Comparison of ENCODE assay signal across 21 cellular contexts in genomic region chr16:47057631-47057996, GRCh38.
DNase-seq lines count a peak whose midpoint lies in the region; ATAC-seq, FAIRE-seq and TF ChIP-seq lines count a peak whose summit lies in the region.
"Had no signal": no experiment of that assay in that cellular context is flagged by ENCODE, and none has a peak within 500 bp of the region (broad histone marks: within the 10 kb centered on the region; RNA-seq: fewer than 3 reads in every experiment).

No MANE protein-coding gene starts in this region.

- peaks cover 3% of the 10 kb centered on the region for H3K27me3 Mint-ChIP-seq in endodermal cell (ENCODE audit: insufficient read depth)
- H3K27me3 Mint-ChIP-seq in activated T-helper 2 cell treated with anti-CD3 and anti-CD28 coated beads, Interferon-gamma antibody, Interleukin-2, Interleukin-4, amounts not matched to agents 10 μg/mL and 5 μg/mL and 100 μg/mL, durations not matched to agents 14 hours and 24 hours and 36 hours (ENCODE audit: low read depth): no peaks in the 10 kb centered on the region

- H3K4me3 Mint-ChIP-seq in endodermal cell: no peak overlapping the region
- H3K4me3 Mint-ChIP-seq in activated T-helper 2 cell treated with anti-CD3 and anti-CD28 coated beads, Interferon-gamma antibody, Interleukin-2, Interleukin-4, amounts not matched to agents 10 μg/mL and 5 μg/mL and 100 μg/mL, durations not matched to agents 14 hours and 24 hours and 36 hours (ENCODE audit: low read depth): no peak overlapping the region
- H3K4me3 Mint-ChIP-seq: IgD-negative memory B cell had no signal

- DNase-seq in RCC 7860 (ENCODE audit: low spot score) (peak; percentile 18), endodermal cell (peak; percentile 19), mesenteric fat pad (ENCODE audit: low spot score) (peak; percentile 28), upper lobe of right lung (peak; percentile 17), iPS-NIHi7 (ENCODE audit: extremely low spot score) (no peak)
- DNase-seq in activated naive CD4-positive, alpha-beta T cell (lab: John Stamatoyannopoulos, UW): no peak
- no peak for DNase-seq in activated T-helper 2 cell treated with anti-CD3 and anti-CD28 coated beads, Interferon-gamma antibody, Interleukin-2, Interleukin-4, amounts not matched to agents 10 μg/mL and 5 μg/mL and 100 μg/mL, durations not matched to agents 14 hours and 24 hours and 36 hours (ENCODE audit: low spot score)
- DNase-seq: ACHN, C1 segment of cervical spinal cord, DMS79, Karpas-422, MG63, NCI-H1048, NCI-H1436 treated with DMSO at 0.1 percent for 48 hours, NCI-H2029, NCI-H2171, NCI-H526, PC-9 had no signal

- H3K27ac Mint-ChIP-seq in endodermal cell: no peak overlapping the region
- H3K27ac Mint-ChIP-seq in activated T-helper 2 cell treated with anti-CD3 and anti-CD28 coated beads, Interferon-gamma antibody, Interleukin-2, Interleukin-4, amounts not matched to agents 10 μg/mL and 5 μg/mL and 100 μg/mL, durations not matched to agents 14 hours and 24 hours and 36 hours: no peak overlapping the region
- H3K27ac Mint-ChIP-seq: IgD-negative memory B cell had no signal

- H3K4me1 ChIP-seq in endodermal cell (ENCODE audit: control insufficient read depth, insufficient read depth, low read length): no peaks in the 10 kb centered on the region
- no peaks in the 10 kb centered on the region for H3K4me1 ChIP-seq in upper lobe of right lung

- FAIRE-seq in RCC 7860 (lab: Jason Lieb, UNC): peak; percentile 76
- FAIRE-seq: D721Med had no signal

- H3K27ac ChIP-seq in endodermal cell (ENCODE audit: low read depth, low read length): no peak overlapping the region
- H3K27ac ChIP-seq in upper lobe of right lung: no peak overlapping the region
- H3K27ac ChIP-seq: HL-60, PC-9 had no signal

- ATAC-seq in upper lobe of right lung: no peak

- no peak overlapping the region for H3K9ac ChIP-seq in endodermal cell (ENCODE audit: extremely low read depth, low read length, poor library complexity, severe bottlenecking)

- 85 to 96% methylated on average over 4 to 5 of the region's 5 CpGs for WGBS in endodermal cell (ENCODE audit: insufficient coverage in 1 of 2, insufficient read length in 1 of 2), 2 experiments

- H3K36me3 ChIP-seq in endodermal cell (ENCODE audit: control insufficient read depth, insufficient read depth, low read length): no peaks in the 10 kb centered on the region
- H3K36me3 ChIP-seq in upper lobe of right lung: no peaks in the 10 kb centered on the region
- H3K36me3 ChIP-seq: MG63 had no signal

- H3K4me3 ChIP-seq in endodermal cell (ENCODE audit: low read length): no peak overlapping the region
- no peak overlapping the region for H3K4me3 ChIP-seq in upper lobe of right lung
- H3K4me3 ChIP-seq: MG63, PC-9 had no signal

- H3K9me3 ChIP-seq in endodermal cell (ENCODE audit: control insufficient read depth, low read length) (peaks cover 3% of the 10 kb centered on the region), upper lobe of right lung (no peaks in the 10 kb centered on the region)
- H3K9me3 ChIP-seq: MG63 had no signal

- H3K4me1 Mint-ChIP-seq in endodermal cell: no peaks in the 10 kb centered on the region
- H3K4me1 Mint-ChIP-seq in activated T-helper 2 cell treated with anti-CD3 and anti-CD28 coated beads, Interferon-gamma antibody, Interleukin-2, Interleukin-4, amounts not matched to agents 10 μg/mL and 5 μg/mL and 100 μg/mL, durations not matched to agents 14 hours and 24 hours and 36 hours (ENCODE audit: low read depth): no peaks in the 10 kb centered on the region
- H3K4me1 Mint-ChIP-seq: IgD-negative memory B cell had no signal

- intact Hi-C loops in upper lobe of right lung (cut with DNase I): no loop called here
- intact Hi-C loops in activated T-helper 2 cell treated with anti-CD3 and anti-CD28 coated beads, Interferon-gamma antibody, Interleukin-2, Interleukin-4, amounts not matched to agents 10 μg/mL and 5 μg/mL and 100 μg/mL, durations not matched to agents 14 hours and 24 hours and 36 hours (cut with micrococcal nuclease): no loop called here

- H3K9me3 Mint-ChIP-seq in endodermal cell: peaks cover 9% of the 10 kb centered on the region
- no peaks in the 10 kb centered on the region for H3K9me3 Mint-ChIP-seq in activated T-helper 2 cell treated with anti-CD3 and anti-CD28 coated beads, Interferon-gamma antibody, Interleukin-2, Interleukin-4, amounts not matched to agents 10 μg/mL and 5 μg/mL and 100 μg/mL, durations not matched to agents 14 hours and 24 hours and 36 hours

- no peak for TF ChIP-seq CTCF in endodermal cell (conservative IDR thresholded peaks at IDR 0.05)
- TF ChIP-seq CTCF in upper lobe of right lung (IDR thresholded peaks at IDR 0.05): no peak

- H3K36me3 Mint-ChIP-seq in endodermal cell (ENCODE audit: low read depth): no peaks in the 10 kb centered on the region
- H3K36me3 Mint-ChIP-seq in activated T-helper 2 cell treated with anti-CD3 and anti-CD28 coated beads, Interferon-gamma antibody, Interleukin-2, Interleukin-4, amounts not matched to agents 10 μg/mL and 5 μg/mL and 100 μg/mL, durations not matched to agents 14 hours and 24 hours and 36 hours (ENCODE audit: low read depth): no peaks in the 10 kb centered on the region

- H3K27me3 ChIP-seq in endodermal cell (ENCODE audit: control insufficient read depth, insufficient read depth, low read length, poor library complexity, severe bottlenecking) (no peaks in the 10 kb centered on the region), upper lobe of right lung (no peaks in the 10 kb centered on the region)
- H3K27me3 ChIP-seq: MG63 had no signal

Comparison
In these comparisons a context has a peak if more than half of its experiments do, and no peak if none do; other contexts are left out.
1. DNase-seq: peak in RCC 7860 (single experiment), endodermal cell (single experiment), mesenteric fat pad (single experiment) and upper lobe of right lung (single experiment); none in activated naive CD4-positive, alpha-beta T cell (0 of 4), iPS-NIHi7 (single experiment) and activated T-helper 2 cell treated with anti-CD3 and anti-CD28 coated beads, Interferon-gamma antibody, Interleukin-2, Interleukin-4, amounts not matched to agents 10 μg/mL and 5 μg/mL and 100 μg/mL, durations not matched to agents 14 hours and 24 hours and 36 hours (single experiment).